Comparison of ENCODE assay signal across 9 cellular contexts in the genomic region with DNA sequence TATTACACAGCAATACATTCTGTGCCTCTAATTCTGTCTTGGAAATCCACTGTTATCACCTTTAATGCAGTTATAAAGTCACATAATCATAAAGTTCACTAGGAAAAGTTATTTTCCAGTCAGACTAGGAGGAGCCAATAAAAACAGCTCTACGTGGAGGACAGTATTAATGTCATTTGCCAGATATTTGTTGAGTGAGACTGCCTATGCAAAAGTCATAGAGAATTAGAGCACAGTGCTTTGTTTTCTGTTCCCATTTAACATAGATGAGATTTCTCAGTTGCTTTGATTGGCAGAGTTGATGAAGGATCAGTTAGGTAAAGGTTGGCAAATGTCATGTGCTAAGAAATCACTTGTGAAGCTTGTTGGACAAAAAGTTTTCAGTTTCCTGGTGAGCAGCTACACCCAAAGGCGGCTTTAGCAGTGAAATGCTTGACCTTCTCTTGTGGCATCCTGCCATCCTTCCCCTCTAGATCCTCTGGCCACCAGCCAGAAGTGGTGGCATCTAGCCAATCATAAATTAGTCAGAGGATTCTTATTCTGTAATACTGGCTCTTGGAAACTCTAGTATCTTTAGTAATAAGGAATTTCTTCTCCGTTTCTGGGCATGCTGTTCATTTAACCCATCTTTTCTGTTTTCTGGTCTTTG. TPM values are rescaled to one million over a fixed set of nuclear protein-coding genes. Genes with fewer than 3 reads are reported as not detected.
DNase-seq lines count a peak whose midpoint lies in the region; FAIRE-seq and TF ChIP-seq lines count a peak whose summit lies in the region.
"Had no signal": no experiment of that assay in that cellular context is flagged by ENCODE, and none has a peak within 500 bp of the region (broad histone marks: within the 10 kb centered on the region; RNA-seq: fewer than 3 reads in every experiment).

No MANE protein-coding gene starts in this region.

- TF ChIP-seq CTCF in astrocyte of the spinal cord (IDR thresholded peaks at IDR 0.05; ENCODE audit: low read depth, low read length) (no peak), kidney (IDR thresholded peaks at IDR 0.05; ENCODE audit: borderline replicate concordance, extremely low read depth, insufficient read depth) (no peak)

- peak; percentile 13 for DNase-seq in NCI-H748 (lab: John Stamatoyannopoulos, UW; ENCODE audit: unreplicated experiment)
- no peak for DNase-seq in NCI-H748 treated with DMSO at 0.1 percent for 48 hours (lab: John Stamatoyannopoulos, UW)
- DNase-seq in astrocyte of the spinal cord (ENCODE audit: low read depth, low spot score) = peak; percentile 94
- peak; percentile 68 for DNase-seq in kidney
- DNase-seq in ureter (ENCODE audit: low spot score) = peak; percentile 88
- DNase-seq in cortex of kidney (lab: John Stamatoyannopoulos, UW) = no peak
- no peak for DNase-seq in effector CD8-positive, alpha-beta T cell (lab: John Stamatoyannopoulos, UW)
- no peak for DNase-seq in activated CD8-positive, alpha-beta memory T cell treated with anti-CD3 and anti-CD28 coated beads for 24 hours

- H3K4me3 ChIP-seq in astrocyte of the spinal cord (ENCODE audit: low read depth, low read length) (no peak overlapping the region), kidney (ENCODE audit: low read length in 2 of 2) (no peak overlapping the region)
- H3K4me3 ChIP-seq: BLaER1 had no signal

- no peaks in the 10 kb centered on the region for H3K36me3 ChIP-seq in kidney (ENCODE audit: control insufficient read depth in 1 of 2, insufficient read depth in 2 of 2, low read length in 2 of 2)
- H3K36me3 ChIP-seq: BLaER1 had no signal

- peaks cover 3 to 5% of the 10 kb centered on the region in 2 donors for H3K4me1 ChIP-seq in kidney (ENCODE audit: control insufficient read depth in 1 of 2, insufficient read depth in 1 of 2, low read depth in 1 of 2, low read length in 2 of 2)
- H3K4me1 ChIP-seq: BLaER1 had no signal

- FAIRE-seq in kidney (lab: Jason Lieb, UNC) = peak; percentile 59

- H3K27ac ChIP-seq in kidney (ENCODE audit: low read depth in 2 of 2, low read length in 2 of 2) = no peak overlapping the region
- H3K27ac ChIP-seq: BLaER1 had no signal

- no peak overlapping the region for H3K9ac ChIP-seq in kidney (ENCODE audit: low read length in 2 of 2)
- H3K9ac ChIP-seq: BLaER1 had no signal

- H3K9me3 ChIP-seq in kidney (ENCODE audit: control insufficient read depth in 1 of 2, low read length in 2 of 2) = no peaks in the 10 kb centered on the region
- H3K9me3 ChIP-seq: BLaER1 had no signal

- in situ Hi-C loops in astrocyte of the spinal cord (cut with HindIII; ENCODE audit: low sequenced_read_pairs) = no loop called here

- intact Hi-C loops in kidney (cut with DNase I) = no loop called here

RNA-seq across cellular contexts. Expression of a gene that starts 37.0 kb away (rescaled TPM):
- total RNA-seq in kidney (22.8 TPM), ureter (35.6 TPM)
- 21.0 TPM for polyA plus RNA-seq in kidney (ENCODE audit: insufficient read depth, low read depth, low replicate concordance)

Comparison
In these comparisons a context has a peak if more than half of its experiments do, and no peak if none do; other contexts are left out.
1. DNase-seq: peak in NCI-H748 (single experiment), astrocyte of the spinal cord (single experiment), kidney (single experiment) and ureter (single experiment); none in NCI-H748 treated with DMSO at 0.1 percent for 48 hours (single experiment), cortex of kidney (single experiment), effector CD8-positive, alpha-beta T cell (single experiment) and activated CD8-positive, alpha-beta memory T cell treated with anti-CD3 and anti-CD28 coated beads for 24 hours (single experiment).